ENCODE assay signal across 1 cellular context in genomic region chr5:34522599-34523381, GRCh38.
TF ChIP-seq lines count a peak whose summit lies in the region.

No MANE protein-coding gene starts in this region.

TF ChIP-seq in K562, 482 proteins besides CTCF, POLR2A, EP300 and RAD21 (continued from another document):
- TF ChIP-seq ZBTB26 (CRISPR knock-in tag; IDR thresholded peaks at IDR 0.05) = no peak
- TF ChIP-seq ZNF668 (CRISPR knock-in tag; IDR thresholded peaks at IDR 0.05) = peak; percentile 47; the same call in 1 of the 2 replicates
- peak; percentile 11; the same call in 1 of the 2 replicates for TF ChIP-seq JUND (IDR thresholded peaks at IDR 0.05; ENCODE audit: borderline replicate concordance, low read depth, low read length)
- peak; percentile 51; the same call in 1 of the 3 replicates for TF ChIP-seq JUND (tag; IDR thresholded peaks at IDR 0.05; ENCODE audit: borderline replicate concordance, low read depth, low read length)
